Comparison of ENCODE assay signal across 31 cellular contexts in the genomic region with DNA sequence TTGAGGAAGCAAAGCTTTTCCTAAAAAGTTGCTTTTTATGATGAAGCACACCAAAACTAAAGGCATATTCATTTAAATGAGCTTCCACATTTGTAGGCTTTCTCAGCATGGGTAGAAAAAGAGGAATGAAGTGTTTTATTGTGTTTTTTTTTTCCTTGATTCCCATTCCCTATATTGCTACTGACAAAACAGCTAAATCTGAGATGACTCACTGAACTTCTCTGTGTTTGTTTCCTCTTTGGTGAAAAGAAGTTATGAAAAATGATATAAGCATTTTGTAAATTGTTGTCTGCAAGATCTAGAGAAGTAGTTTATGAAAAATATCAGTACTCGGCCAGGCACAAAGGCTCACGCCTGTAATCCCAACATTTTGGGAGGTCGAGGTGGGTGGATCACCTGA. TPM values are rescaled to one million over a fixed set of nuclear protein-coding genes. Genes with fewer than 3 reads are reported as not detected.
"Had no signal": no experiment of that assay in that cellular context is flagged by ENCODE, and none has a peak within 500 bp of the region (broad histone marks: within the 10 kb centered on the region; RNA-seq: fewer than 3 reads in every experiment).

No MANE protein-coding gene starts in this region.

- H3K36me3 Mint-ChIP-seq: activated naive CD4-positive, alpha-beta T cell treated with anti-CD3 and anti-CD28 coated beads, Interleukin-2, amount 10 ng/mL, durations not matched to agents 7 days and 5 days; activated naive CD4-positive, alpha-beta T cell treated with anti-CD3 and anti-CD28 coated beads, Interleukin-2, amount 50 U/mL, for 72 hours; activated naive CD8-positive, alpha-beta T cell treated with anti-CD3 and anti-CD28 coated beads, Interleukin-2, amount 10 ng/mL, durations not matched to agents 7 days and 5 days; WTC11 had no signal

- H3K27me3 Mint-ChIP-seq: activated naive CD4-positive, alpha-beta T cell treated with anti-CD3 and anti-CD28 coated beads, Interleukin-2, amount 10 ng/mL, durations not matched to agents 7 days and 5 days had no signal

- DNase-seq: activated CD4-positive, alpha-beta memory T cell treated with anti-CD3 and anti-CD28 coated beads, Interleukin-2, amount 10 ng/mL, durations not matched to agents 7 days and 5 days; activated CD4-positive, alpha-beta T cell treated with anti-CD3 and anti-CD28 coated beads for 1 hour; activated CD4-positive, alpha-beta T cell treated with anti-CD3 and anti-CD28 coated beads for 4 hours; activated CD4-positive, alpha-beta T cell treated with anti-CD3 and anti-CD28 coated beads, Interleukin-2, amount 10 ng/mL, durations not matched to agents 7 days and 5 days; activated CD4-positive, alpha-beta T cell treated with anti-CD3 and anti-CD28 coated beads, Interleukin-2, amount 50 U/mL, for 4 hours; activated CD8-positive, alpha-beta memory T cell treated with anti-CD3 and anti-CD28 coated beads, Interleukin-2, amount 50 U/mL, for 48 hours; activated gamma-delta T cell; activated naive CD4-positive, alpha-beta T cell; activated naive CD4-positive, alpha-beta T cell treated with anti-CD3 and anti-CD28 coated beads, Interleukin-2, amount 10 ng/mL, durations not matched to agents 7 days and 5 days; activated naive CD8-positive, alpha-beta T cell treated with anti-CD3 and anti-CD28 coated beads, Interleukin-2, amount 10 ng/mL, durations not matched to agents 7 days and 5 days; activated T-cell treated with anti-CD3 and anti-CD28 coated beads for 4 hours; activated T-cell treated with anti-CD3 and anti-CD28 coated beads, Interleukin-2, amount 50 U/mL, for 24 hours; activated T-cell treated with anti-CD3 and anti-CD28 coated beads, Interleukin-2, amount 50 U/mL, for 72 hours; amniotic stem cell; aorta; body of pancreas; caudate nucleus; cortex of kidney; dermis blood vessel endothelial cell; effector CD4-positive, alpha-beta T cell; effector memory CD8-positive, alpha-beta T cell; esophagus squamous epithelium; foreskin melanocyte; heart right ventricle; T-helper 2 cell had no signal

- H3K9me3 Mint-ChIP-seq: activated CD4-positive, alpha-beta memory T cell treated with anti-CD3 and anti-CD28 coated beads, Interleukin-2, amount 10 ng/mL, durations not matched to agents 7 days and 5 days; activated CD4-positive, alpha-beta T cell treated with anti-CD3 and anti-CD28 coated beads, Interleukin-2, amount 10 ng/mL, durations not matched to agents 7 days and 5 days; activated naive CD4-positive, alpha-beta T cell treated with anti-CD3 and anti-CD28 coated beads, Interleukin-2, amount 10 ng/mL, durations not matched to agents 7 days and 5 days; activated naive CD4-positive, alpha-beta T cell treated with anti-CD3 and anti-CD28 coated beads, Interleukin-2, amount 50 U/mL, for 72 hours; activated naive CD8-positive, alpha-beta T cell treated with anti-CD3 and anti-CD28 coated beads, Interleukin-2, amount 10 ng/mL, durations not matched to agents 7 days and 5 days; activated T-cell treated with anti-CD3 and anti-CD28 coated beads, Interleukin-2, amount 50 U/mL, for 24 hours; activated T-cell treated with anti-CD3 and anti-CD28 coated beads, Interleukin-2, amount 50 U/mL, for 72 hours; effector memory CD8-positive, alpha-beta T cell had no signal

- H3K27me3 ChIP-seq: body of pancreas, esophagus squamous epithelium, gastroesophageal sphincter had no signal

- ATAC-seq: activated naive CD4-positive, alpha-beta T cell treated with anti-CD3 and anti-CD28 coated beads, Interleukin-2, amount 50 U/mL, for 72 hours; activated T-cell treated with anti-CD3 and anti-CD28 coated beads, Interleukin-2, amount 50 U/mL, for 72 hours; body of pancreas; effector memory CD8-positive, alpha-beta T cell; gastroesophageal sphincter; heart right ventricle; WTC11 had no signal

- H3K4me1 Mint-ChIP-seq: activated CD4-positive, alpha-beta memory T cell treated with anti-CD3 and anti-CD28 coated beads, Interleukin-2, amount 10 ng/mL, durations not matched to agents 7 days and 5 days; activated CD4-positive, alpha-beta T cell treated with anti-CD3 and anti-CD28 coated beads, Interleukin-2, amount 10 ng/mL, durations not matched to agents 7 days and 5 days; activated naive CD4-positive, alpha-beta T cell treated with anti-CD3 and anti-CD28 coated beads, Interleukin-2, amount 10 ng/mL, durations not matched to agents 7 days and 5 days; activated naive CD8-positive, alpha-beta T cell treated with anti-CD3 and anti-CD28 coated beads, Interleukin-2, amount 10 ng/mL, durations not matched to agents 7 days and 5 days; WTC11 had no signal

- H3K27ac ChIP-seq: body of pancreas, epithelial cell of prostate, esophagus squamous epithelium, gastroesophageal sphincter, heart right ventricle, VCaP had no signal

- H3K4me1 ChIP-seq: body of pancreas, esophagus squamous epithelium, gastroesophageal sphincter, heart right ventricle had no signal

- H3K36me3 ChIP-seq: esophagus squamous epithelium, gastroesophageal sphincter, heart right ventricle had no signal

- H3K9me3 ChIP-seq: body of pancreas, esophagus squamous epithelium, gastroesophageal sphincter, heart right ventricle had no signal

- H3K4me3 ChIP-seq: body of pancreas, esophagus squamous epithelium, gastroesophageal sphincter, heart right ventricle had no signal

- H3K4me3 Mint-ChIP-seq: activated CD4-positive, alpha-beta memory T cell treated with anti-CD3 and anti-CD28 coated beads, Interleukin-2, amount 10 ng/mL, durations not matched to agents 7 days and 5 days; activated CD4-positive, alpha-beta T cell treated with anti-CD3 and anti-CD28 coated beads, Interleukin-2, amount 10 ng/mL, durations not matched to agents 7 days and 5 days; activated naive CD4-positive, alpha-beta T cell treated with anti-CD3 and anti-CD28 coated beads, Interleukin-2, amount 10 ng/mL, durations not matched to agents 7 days and 5 days; activated naive CD8-positive, alpha-beta T cell treated with anti-CD3 and anti-CD28 coated beads, Interleukin-2, amount 10 ng/mL, durations not matched to agents 7 days and 5 days; activated T-cell treated with anti-CD3 and anti-CD28 coated beads, Interleukin-2, amount 50 U/mL, for 24 hours; activated T-cell treated with anti-CD3 and anti-CD28 coated beads, Interleukin-2, amount 50 U/mL, for 72 hours; effector memory CD8-positive, alpha-beta T cell; WTC11 had no signal

- H3K27ac Mint-ChIP-seq: activated CD4-positive, alpha-beta memory T cell treated with anti-CD3 and anti-CD28 coated beads, Interleukin-2, amount 10 ng/mL, durations not matched to agents 7 days and 5 days; activated CD4-positive, alpha-beta T cell treated with anti-CD3 and anti-CD28 coated beads, Interleukin-2, amount 10 ng/mL, durations not matched to agents 7 days and 5 days; activated naive CD4-positive, alpha-beta T cell treated with anti-CD3 and anti-CD28 coated beads, Interleukin-2, amount 10 ng/mL, durations not matched to agents 7 days and 5 days; activated naive CD4-positive, alpha-beta T cell treated with anti-CD3 and anti-CD28 coated beads, Interleukin-2, amount 50 U/mL, for 72 hours; activated naive CD8-positive, alpha-beta T cell treated with anti-CD3 and anti-CD28 coated beads, Interleukin-2, amount 10 ng/mL, durations not matched to agents 7 days and 5 days; activated T-cell treated with anti-CD3 and anti-CD28 coated beads, Interleukin-2, amount 50 U/mL, for 24 hours; activated T-cell treated with anti-CD3 and anti-CD28 coated beads, Interleukin-2, amount 50 U/mL, for 72 hours; effector memory CD8-positive, alpha-beta T cell; WTC11 had no signal

RNA-seq across cellular contexts. Expression of a gene that starts 32.4 kb away (rescaled TPM):
- total RNA-seq: activated CD4-positive, alpha-beta memory T cell treated with anti-CD3 and anti-CD28 coated beads, Interleukin-2, amount 10 ng/mL, durations not matched to agents 7 days and 5 days; activated CD4-positive, alpha-beta T cell treated with anti-CD3 and anti-CD28 coated beads, Interleukin-2, amount 10 ng/mL, durations not matched to agents 7 days and 5 days; T-helper 1 cell treated with Interleukin-12 subunit alpha and Interleukin-12 subunit beta and Interleukin-4 antibody, amounts not matched to agents 30 ng/mL and 1 ng/mL, for 36 hours had no signal
